In the genomic region with DNA sequence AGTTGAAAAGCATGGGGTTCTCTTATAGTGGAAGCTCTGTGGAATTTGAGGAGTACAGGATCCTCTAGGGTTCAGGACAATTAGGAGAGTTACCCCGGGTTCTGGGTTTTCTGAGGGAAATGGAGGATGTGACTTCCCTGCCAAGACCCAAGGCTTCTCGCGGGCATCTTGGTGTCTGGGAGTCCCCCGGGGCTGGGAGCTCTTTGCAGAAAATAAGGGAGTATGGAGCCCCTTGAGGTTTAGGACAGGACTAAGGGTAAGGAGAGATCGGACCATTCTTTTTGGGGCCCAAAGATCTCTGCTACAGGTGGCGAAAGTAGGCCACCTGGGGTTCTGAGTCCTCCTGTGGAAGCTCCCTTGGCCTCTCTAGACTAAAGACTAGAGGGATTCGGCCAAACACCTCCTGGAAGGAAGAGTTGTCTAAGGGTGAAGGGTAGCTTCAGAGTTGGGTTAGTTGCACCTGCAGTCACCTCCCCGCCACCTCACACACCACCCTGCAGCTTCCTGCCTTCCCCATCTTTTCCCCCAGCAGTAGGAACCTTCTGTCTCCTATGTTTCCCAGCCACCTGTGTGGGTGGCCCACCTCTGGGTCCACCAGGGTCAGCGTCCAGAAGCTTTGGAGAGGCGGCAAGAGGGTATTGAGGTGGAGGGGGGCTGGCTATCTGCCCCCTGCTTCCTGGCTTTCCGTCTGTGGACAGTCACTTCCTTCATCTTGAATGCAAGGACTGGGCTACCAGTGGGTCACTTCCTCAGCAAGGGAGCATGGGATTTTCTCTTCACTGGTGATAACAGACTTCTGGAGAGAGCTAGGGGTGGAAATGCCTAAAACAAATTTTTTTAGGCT, we compare ENCODE assay signal across 8 cellular contexts. TPM values are rescaled to one million over a fixed set of nuclear protein-coding genes. Genes with fewer than 3 reads are reported as not detected.
DNase-seq lines count a peak whose midpoint lies in the region; ATAC-seq and TF ChIP-seq lines count a peak whose summit lies in the region.

No MANE protein-coding gene starts in this region.

- peak; percentile 24 for DNase-seq in GM10248 (ENCODE audit: extremely low spot score)
- DNase-seq in RWPE2 (ENCODE audit: low spot score), result no peak
- DNase-seq in esophagus muscularis mucosa (ENCODE audit: extremely low spot score), result no peak
- no peak for DNase-seq in retinal pigment epithelial cell (ENCODE audit: low read depth)
- DNase-seq in NCI-H128 (lab: John Stamatoyannopoulos, UW; ENCODE audit: unreplicated experiment), result no peak
- DNase-seq in NCI-H1048 (lab: John Stamatoyannopoulos, UW), result no peak
- DNase-seq in NCI-H2171 (lab: John Stamatoyannopoulos, UW), result no peak

- H3K9me3 ChIP-seq in RWPE2 (ENCODE audit: severe bottlenecking) (no peaks in the 10 kb centered on the region), esophagus muscularis mucosa (no peaks in the 10 kb centered on the region)

- no peak for TF ChIP-seq POLR2A in esophagus muscularis mucosa (IDR thresholded peaks at IDR 0.05; ENCODE audit: low read depth)

- H3K27ac ChIP-seq in RWPE2 (ENCODE audit: poor library complexity, severe bottlenecking), result peak overlapping the region; percentile 57
- peak overlapping the region; percentile 78 to 86 (median 84) for H3K27ac ChIP-seq in esophagus muscularis mucosa (replicated peaks in 1 of 4)

- no peak for TF ChIP-seq EP300 in esophagus muscularis mucosa (IDR thresholded peaks at IDR 0.05)

- ATAC-seq in RWPE2 (ENCODE audit: low read depth), result peak; percentile 4; the same call in 2 of the 3 replicates
- ATAC-seq in GM18519 (IDR thresholded peaks at IDR 0.05; ENCODE audit: low FRiP score, unreplicated experiment), result no peak

- TF ChIP-seq CTCF in GM10248 (IDR thresholded peaks at IDR 0.05; ENCODE audit: control extremely low read depth, extremely low read depth, low read depth, missing control alignments) (no peak), RWPE2 (IDR thresholded peaks at IDR 0.05; ENCODE audit: poor library complexity, severe bottlenecking) (no peak), esophagus muscularis mucosa (IDR thresholded peaks at IDR 0.05) (no peak), retinal pigment epithelial cell (conservative IDR thresholded peaks at IDR 0.05; ENCODE audit: low read depth, low read length) (no peak)

- H3K4me1 ChIP-seq in RWPE2 (ENCODE audit: insufficient read depth, poor library complexity, severe bottlenecking), result peaks cover 12% of the 10 kb centered on the region
- H3K4me1 ChIP-seq in esophagus muscularis mucosa, result peaks cover 37 to 46% (median 40%) of the 10 kb centered on the region in 4 donors

- intact Hi-C loops in esophagus muscularis mucosa (cut with DNase I), result no loop called here

- POLR2A ChIA-PET in GM10248 (lab: Yijun Ruan, JAX), result interaction anchor here (0.7 to 1.4 kb wide), 4 partner anchors 11 to 1660 kb away, joined by 3 to 8 read pairs (median 4); a partner anchor contains a TSS

- H3K4me3 ChIP-seq in RWPE2 (ENCODE audit: severe bottlenecking) (peak overlapping the region; percentile 82), esophagus muscularis mucosa (peak overlapping the region; percentile 68 to 96 (median 92)), retinal pigment epithelial cell (ENCODE audit: low read length) (peak overlapping the region; percentile 94)

- H3K27me3 ChIP-seq in RWPE2 (ENCODE audit: insufficient read depth, poor library complexity, severe bottlenecking), result no peaks in the 10 kb centered on the region
- H3K27me3 ChIP-seq in esophagus muscularis mucosa, result no peaks in the 10 kb centered on the region

- CTCF ChIA-PET in GM10248 (lab: Yijun Ruan, JAX), result interaction anchor here (0.6 to 7.6 kb wide), 28 partner anchors 12 to 1609 kb away, joined by 3 to 200 read pairs (median 5); a partner anchor contains a TSS

- peaks cover 11% of the 10 kb centered on the region for H3K36me3 ChIP-seq in RWPE2 (ENCODE audit: low read depth)
- H3K36me3 ChIP-seq in esophagus muscularis mucosa, result no peaks in the 10 kb centered on the region

- 28% methylated on average over 11 of the region's 11 CpGs for WGBS in esophagus muscularis mucosa

RNA-seq across cellular contexts. Expression of a gene that starts 0.9 kb away (rescaled TPM):
- 10 to 100 TPM; 12.0 to 18.2 (median 14.3) TPM for total RNA-seq in esophagus muscularis mucosa

RNA-seq across cellular contexts. Expression of a gene that starts 53.0 kb away (rescaled TPM):
- 10 to 100 TPM; 33.6 to 66.7 (median 55.6) TPM for total RNA-seq in esophagus muscularis mucosa
